ENCODE assay signal across 2 cellular contexts in genomic region chr2:29193111-29193510, GRCh38.
TF ChIP-seq lines count a peak whose summit lies in the region.

No MANE protein-coding gene starts in this region.

TF ChIP-seq in IMR-90, 13 proteins besides CTCF, POLR2A, EP300 and RAD21:
- no peak for TF ChIP-seq NFE2L2 (IDR thresholded peaks at IDR 0.05; ENCODE audit: low read depth, low read length)
- no peak for TF ChIP-seq CEBPB (IDR thresholded peaks at IDR 0.05; ENCODE audit: low read depth, low read length)

TF ChIP-seq in SK-N-SH, 30 proteins besides CTCF, POLR2A, EP300 and RAD21:
- TF ChIP-seq SMC3 (IDR thresholded peaks at IDR 0.05; ENCODE audit: low read depth, low read length) (no peak), POLR2AphosphoS5 (IDR thresholded peaks at IDR 0.05; ENCODE audit: low read depth, low read length) (no peak), MXI1 (IDR thresholded peaks at IDR 0.05; ENCODE audit: low read depth, low read length) (no peak), RFX5 (IDR thresholded peaks at IDR 0.05; ENCODE audit: low read length) (no peak), IRF3 (IDR thresholded peaks at IDR 0.05; ENCODE audit: low read depth, low read length) (no peak), JUND (IDR thresholded peaks at IDR 0.05) (no peak), SIN3A (IDR thresholded peaks at IDR 0.05; ENCODE audit: borderline replicate concordance, low read depth, low read length) (no peak), ZBTB33 (IDR thresholded peaks at IDR 0.05; ENCODE audit: borderline replicate concordance, low read depth) (no peak), NFIC (IDR thresholded peaks at IDR 0.05; ENCODE audit: borderline replicate concordance) (no peak), TCF12 (IDR thresholded peaks at IDR 0.05) (no peak), FOXM1 (IDR thresholded peaks at IDR 0.05; ENCODE audit: low read depth) (no peak)
